1 cellular context compared by ENCODE assay signal in the genomic region with DNA sequence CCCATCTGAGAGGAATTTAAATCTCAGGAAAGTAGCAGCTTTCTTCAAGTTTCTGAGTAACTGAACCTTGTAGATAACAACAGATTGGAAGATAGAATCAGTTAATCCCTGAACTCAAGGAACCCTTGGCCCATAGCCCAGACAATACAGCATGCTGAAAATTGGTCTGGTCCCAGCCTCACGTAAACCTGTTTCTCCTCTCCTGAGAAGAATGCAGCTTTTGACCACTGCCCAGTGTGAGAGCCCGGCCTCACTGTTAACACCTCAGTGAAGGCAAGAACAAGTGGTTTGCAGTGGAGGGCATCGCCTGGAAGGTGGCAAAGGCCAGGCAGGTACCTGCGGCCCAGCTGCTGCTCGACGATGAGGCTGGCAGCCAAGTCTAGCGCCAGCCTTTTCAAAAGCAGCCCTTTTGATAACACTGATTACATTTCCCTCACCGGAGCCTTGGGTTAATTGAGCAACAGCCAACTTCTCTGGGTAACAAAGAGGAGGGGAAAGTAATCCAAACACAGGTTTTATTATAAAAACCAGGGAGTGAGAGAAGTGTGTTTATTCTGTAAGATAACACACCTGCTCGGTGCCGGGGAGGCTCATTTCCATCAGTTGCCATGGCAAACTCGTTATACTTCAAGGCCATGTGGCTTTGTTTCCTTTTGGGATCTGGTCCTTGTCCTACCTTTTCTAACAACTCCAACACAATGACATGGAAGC.
TF ChIP-seq lines count a peak whose summit lies in the region.

No MANE protein-coding gene starts in this region.

TF ChIP-seq in K562, 482 proteins besides CTCF, POLR2A, EP300 and RAD21 (continued from another document):
- TF ChIP-seq, protein P1, sequence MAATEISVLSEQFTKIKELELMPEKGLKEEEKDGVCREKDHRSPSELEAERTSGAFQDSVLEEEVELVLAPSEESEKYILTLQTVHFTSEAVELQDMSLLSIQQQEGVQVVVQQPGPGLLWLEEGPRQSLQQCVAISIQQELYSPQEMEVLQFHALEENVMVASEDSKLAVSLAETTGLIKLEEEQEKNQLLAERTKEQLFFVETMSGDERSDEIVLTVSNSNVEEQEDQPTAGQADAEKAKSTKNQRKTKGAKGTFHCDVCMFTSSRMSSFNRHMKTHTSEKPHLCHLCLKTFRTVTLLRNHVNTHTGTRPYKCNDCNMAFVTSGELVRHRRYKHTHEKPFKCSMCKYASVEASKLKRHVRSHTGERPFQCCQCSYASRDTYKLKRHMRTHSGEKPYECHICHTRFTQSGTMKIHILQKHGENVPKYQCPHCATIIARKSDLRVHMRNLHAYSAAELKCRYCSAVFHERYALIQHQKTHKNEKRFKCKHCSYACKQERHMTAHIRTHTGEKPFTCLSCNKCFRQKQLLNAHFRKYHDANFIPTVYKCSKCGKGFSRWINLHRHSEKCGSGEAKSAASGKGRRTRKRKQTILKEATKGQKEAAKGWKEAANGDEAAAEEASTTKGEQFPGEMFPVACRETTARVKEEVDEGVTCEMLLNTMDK (IDR thresholded peaks at IDR 0.05; ENCODE audit: borderline replicate concordance, insufficient read depth, low read depth, low read length, poor library complexity, severe bottlenecking): no peak
- TF ChIP-seq TBP (optimal IDR thresholded peaks at IDR 0.05; ENCODE audit: low read depth, low read length) (no peak), TBL1XR1 (IDR thresholded peaks at IDR 0.05; ENCODE audit: low read length in 2 of 2) (peak in 1 of 2 experiments; percentile 21; a peak in 1 of 4 replicates), FOXJ2 (tag; IDR thresholded peaks at IDR 0.05) (peak; percentile 63; the same call in 1 of the 2 replicates), NFXL1 (CRISPR knock-in tag; IDR thresholded peaks at IDR 0.05) (no peak), MEF2A (IDR thresholded peaks at IDR 0.05; ENCODE audit: control insufficient read depth, low read depth, low read length) (no peak), ZFP30 (CRISPR knock-in tag; IDR thresholded peaks at IDR 0.05; ENCODE audit: borderline replicate concordance) (no peak), SMARCA4 (IDR thresholded peaks at IDR 0.05) (no peak), ARID1B (IDR thresholded peaks at IDR 0.05) (peak; percentile 52), ZSCAN29 (IDR thresholded peaks at IDR 0.05) (no peak), ZNF212 (CRISPR knock-in tag; IDR thresholded peaks at IDR 0.05) (no peak), FOXJ3 (CRISPR knock-in tag; IDR thresholded peaks at IDR 0.05) (no peak), ZNF354B (CRISPR knock-in tag; IDR thresholded peaks at IDR 0.05) (no peak), KDM1A (IDR thresholded peaks at IDR 0.05) (peak; percentile 93 to 96), NFYB (IDR thresholded peaks at IDR 0.05; ENCODE audit: extremely low read depth, insufficient read length) (no peak), FOSL1 (tag; conservative IDR thresholded peaks at IDR 0.05) (peak; percentile 55), CXXC5 (CRISPR knock-in tag; IDR thresholded peaks at IDR 0.05) (no peak), JUND (IDR thresholded peaks at IDR 0.05; ENCODE audit: borderline replicate concordance, low read depth, low read length) (0 out of 2 replicates have a peak, but pooled peaks have one; percentile 16), JUND (tag; IDR thresholded peaks at IDR 0.05; ENCODE audit: borderline replicate concordance, low read depth, low read length) (no peak; the same call in 2 of the 3 replicates), ZBTB1 (CRISPR knock-in tag; IDR thresholded peaks at IDR 0.05; ENCODE audit: borderline replicate concordance, low read depth) (no peak), HNRNPUL1 (IDR thresholded peaks at IDR 0.05; ENCODE audit: low read length) (no peak), ZNF445 (CRISPR knock-in tag; IDR thresholded peaks at IDR 0.05; ENCODE audit: low read depth) (no peak), ZNF24 (IDR thresholded peaks at IDR 0.05) (no peak), ZNF347 (CRISPR knock-in tag; IDR thresholded peaks at IDR 0.05; ENCODE audit: low read depth) (no peak), HNRNPL (IDR thresholded peaks at IDR 0.05; ENCODE audit: low read depth, low read length) (no peak), SMARCB1 (IDR thresholded peaks at IDR 0.05; ENCODE audit: insufficient read length, low read depth) (no peak), NFATC3 (IDR thresholded peaks at IDR 0.05) (no peak), ZNF280A (IDR thresholded peaks at IDR 0.05; ENCODE audit: low read depth, partially characterized antibody) (no peak)
- TF ChIP-seq, protein P2, sequence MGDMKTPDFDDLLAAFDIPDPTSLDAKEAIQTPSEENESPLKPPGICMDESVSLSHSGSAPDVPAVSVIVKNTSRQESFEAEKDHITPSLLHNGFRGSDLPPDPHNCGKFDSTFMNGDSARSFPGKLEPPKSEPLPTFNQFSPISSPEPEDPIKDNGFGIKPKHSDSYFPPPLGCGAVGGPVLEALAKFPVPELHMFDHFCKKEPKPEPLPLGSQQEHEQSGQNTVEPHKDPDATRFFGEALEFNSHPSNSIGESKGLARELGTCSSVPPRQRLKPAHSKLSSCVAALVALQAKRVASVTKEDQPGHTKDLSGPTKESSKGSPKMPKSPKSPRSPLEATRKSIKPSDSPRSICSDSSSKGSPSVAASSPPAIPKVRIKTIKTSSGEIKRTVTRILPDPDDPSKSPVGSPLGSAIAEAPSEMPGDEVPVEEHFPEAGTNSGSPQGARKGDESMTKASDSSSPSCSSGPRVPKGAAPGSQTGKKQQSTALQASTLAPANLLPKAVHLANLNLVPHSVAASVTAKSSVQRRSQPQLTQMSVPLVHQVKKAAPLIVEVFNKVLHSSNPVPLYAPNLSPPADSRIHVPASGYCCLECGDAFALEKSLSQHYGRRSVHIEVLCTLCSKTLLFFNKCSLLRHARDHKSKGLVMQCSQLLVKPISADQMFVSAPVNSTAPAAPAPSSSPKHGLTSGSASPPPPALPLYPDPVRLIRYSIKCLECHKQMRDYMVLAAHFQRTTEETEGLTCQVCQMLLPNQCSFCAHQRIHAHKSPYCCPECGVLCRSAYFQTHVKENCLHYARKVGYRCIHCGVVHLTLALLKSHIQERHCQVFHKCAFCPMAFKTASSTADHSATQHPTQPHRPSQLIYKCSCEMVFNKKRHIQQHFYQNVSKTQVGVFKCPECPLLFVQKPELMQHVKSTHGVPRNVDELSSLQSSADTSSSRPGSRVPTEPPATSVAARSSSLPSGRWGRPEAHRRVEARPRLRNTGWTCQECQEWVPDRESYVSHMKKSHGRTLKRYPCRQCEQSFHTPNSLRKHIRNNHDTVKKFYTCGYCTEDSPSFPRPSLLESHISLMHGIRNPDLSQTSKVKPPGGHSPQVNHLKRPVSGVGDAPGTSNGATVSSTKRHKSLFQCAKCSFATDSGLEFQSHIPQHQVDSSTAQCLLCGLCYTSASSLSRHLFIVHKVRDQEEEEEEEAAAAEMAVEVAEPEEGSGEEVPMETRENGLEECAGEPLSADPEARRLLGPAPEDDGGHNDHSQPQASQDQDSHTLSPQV (IDR thresholded peaks at IDR 0.05): no peak
- TF ChIP-seq, protein P3, sequence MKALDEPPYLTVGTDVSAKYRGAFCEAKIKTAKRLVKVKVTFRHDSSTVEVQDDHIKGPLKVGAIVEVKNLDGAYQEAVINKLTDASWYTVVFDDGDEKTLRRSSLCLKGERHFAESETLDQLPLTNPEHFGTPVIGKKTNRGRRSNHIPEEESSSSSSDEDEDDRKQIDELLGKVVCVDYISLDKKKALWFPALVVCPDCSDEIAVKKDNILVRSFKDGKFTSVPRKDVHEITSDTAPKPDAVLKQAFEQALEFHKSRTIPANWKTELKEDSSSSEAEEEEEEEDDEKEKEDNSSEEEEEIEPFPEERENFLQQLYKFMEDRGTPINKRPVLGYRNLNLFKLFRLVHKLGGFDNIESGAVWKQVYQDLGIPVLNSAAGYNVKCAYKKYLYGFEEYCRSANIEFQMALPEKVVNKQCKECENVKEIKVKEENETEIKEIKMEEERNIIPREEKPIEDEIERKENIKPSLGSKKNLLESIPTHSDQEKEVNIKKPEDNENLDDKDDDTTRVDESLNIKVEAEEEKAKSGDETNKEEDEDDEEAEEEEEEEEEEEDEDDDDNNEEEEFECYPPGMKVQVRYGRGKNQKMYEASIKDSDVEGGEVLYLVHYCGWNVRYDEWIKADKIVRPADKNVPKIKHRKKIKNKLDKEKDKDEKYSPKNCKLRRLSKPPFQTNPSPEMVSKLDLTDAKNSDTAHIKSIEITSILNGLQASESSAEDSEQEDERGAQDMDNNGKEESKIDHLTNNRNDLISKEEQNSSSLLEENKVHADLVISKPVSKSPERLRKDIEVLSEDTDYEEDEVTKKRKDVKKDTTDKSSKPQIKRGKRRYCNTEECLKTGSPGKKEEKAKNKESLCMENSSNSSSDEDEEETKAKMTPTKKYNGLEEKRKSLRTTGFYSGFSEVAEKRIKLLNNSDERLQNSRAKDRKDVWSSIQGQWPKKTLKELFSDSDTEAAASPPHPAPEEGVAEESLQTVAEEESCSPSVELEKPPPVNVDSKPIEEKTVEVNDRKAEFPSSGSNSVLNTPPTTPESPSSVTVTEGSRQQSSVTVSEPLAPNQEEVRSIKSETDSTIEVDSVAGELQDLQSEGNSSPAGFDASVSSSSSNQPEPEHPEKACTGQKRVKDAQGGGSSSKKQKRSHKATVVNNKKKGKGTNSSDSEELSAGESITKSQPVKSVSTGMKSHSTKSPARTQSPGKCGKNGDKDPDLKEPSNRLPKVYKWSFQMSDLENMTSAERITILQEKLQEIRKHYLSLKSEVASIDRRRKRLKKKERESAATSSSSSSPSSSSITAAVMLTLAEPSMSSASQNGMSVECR (CRISPR knock-in tag; IDR thresholded peaks at IDR 0.05): no peak
- TF ChIP-seq, protein P4, sequence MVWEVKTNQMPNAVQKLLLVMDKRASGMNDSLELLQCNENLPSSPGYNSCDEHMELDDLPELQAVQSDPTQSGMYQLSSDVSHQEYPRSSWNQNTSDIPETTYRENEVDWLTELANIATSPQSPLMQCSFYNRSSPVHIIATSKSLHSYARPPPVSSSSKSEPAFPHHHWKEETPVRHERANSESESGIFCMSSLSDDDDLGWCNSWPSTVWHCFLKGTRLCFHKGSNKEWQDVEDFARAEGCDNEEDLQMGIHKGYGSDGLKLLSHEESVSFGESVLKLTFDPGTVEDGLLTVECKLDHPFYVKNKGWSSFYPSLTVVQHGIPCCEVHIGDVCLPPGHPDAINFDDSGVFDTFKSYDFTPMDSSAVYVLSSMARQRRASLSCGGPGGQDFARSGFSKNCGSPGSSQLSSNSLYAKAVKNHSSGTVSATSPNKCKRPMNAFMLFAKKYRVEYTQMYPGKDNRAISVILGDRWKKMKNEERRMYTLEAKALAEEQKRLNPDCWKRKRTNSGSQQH (CRISPR knock-in tag; IDR thresholded peaks at IDR 0.05): no peak
TF ChIP-seq in K562: peak in this region for 21.
